In genomic region chr2:163625632-163626031, GRCh38 we compare ENCODE assay signal across 18 cellular contexts.
"Had no signal": no experiment of that assay in that cellular context is flagged by ENCODE, and none has a peak within 500 bp of the region (broad histone marks: within the 10 kb centered on the region; RNA-seq: fewer than 3 reads in every experiment).

No MANE protein-coding gene starts in this region.

- H3K9me3 ChIP-seq: heart left ventricle, neutrophil, psoas muscle, right lobe of liver, tibial artery, upper lobe of right lung, vagina had no signal

- H3K27ac Mint-ChIP-seq: naive thymus-derived CD4-positive, alpha-beta T cell; nephron progenitor cell; stimulated activated memory B cell treated with anti-CD40 and anti-IgM and Interleukin-4, amounts not matched to agents 10 μg/mL and 1 μg/mL and 100 μg/mL, for 72 hours; stimulated activated naive CD8-positive, alpha-beta T cell treated with anti-CD3 and anti-CD28 coated beads, Interleukin-15, Interleukin-2, amounts not matched to agents 100 ng/mL and 50 ng/mL, for 24 hours had no signal

- DNase-seq: effector CD4-positive, alpha-beta T cell; heart left ventricle; islet precursor cell; mammary epithelial cell; naive thymus-derived CD4-positive, alpha-beta T cell; nephron progenitor cell; psoas muscle; retina; right lobe of liver; stimulated activated CD4-positive, alpha-beta T cell treated with anti-CD3 and anti-CD28 coated beads, Interleukin-4, amount 100 ng/mL, for 1 hour; tibial artery; upper lobe of right lung had no signal

- ATAC-seq: esophagus mucosa; heart left ventricle; left lobe of liver; naive thymus-derived CD4-positive, alpha-beta T cell; psoas muscle; right lobe of liver; stimulated activated memory B cell treated with anti-CD40 and anti-IgM and Interleukin-4, amounts not matched to agents 10 μg/mL and 1 μg/mL and 100 μg/mL, for 72 hours; upper lobe of right lung had no signal

- H3K36me3 Mint-ChIP-seq: naive thymus-derived CD4-positive, alpha-beta T cell; stimulated activated memory B cell treated with anti-CD40 and anti-IgM and Interleukin-4, amounts not matched to agents 10 μg/mL and 1 μg/mL and 100 μg/mL, for 72 hours had no signal

- H3K27me3 ChIP-seq: heart left ventricle, neutrophil, right lobe of liver, tibial artery, upper lobe of right lung, vagina had no signal

- H3K4me3 Mint-ChIP-seq: naive thymus-derived CD4-positive, alpha-beta T cell; nephron progenitor cell; stimulated activated memory B cell treated with anti-CD40 and anti-IgM and Interleukin-4, amounts not matched to agents 10 μg/mL and 1 μg/mL and 100 μg/mL, for 72 hours; stimulated activated naive CD8-positive, alpha-beta T cell treated with anti-CD3 and anti-CD28 coated beads, Interleukin-15, Interleukin-2, amounts not matched to agents 100 ng/mL and 50 ng/mL, for 24 hours had no signal

- H3K36me3 ChIP-seq: heart left ventricle, neutrophil, right lobe of liver, tibial artery, upper lobe of right lung, vagina had no signal

- H3K4me3 ChIP-seq: heart left ventricle, psoas muscle, right lobe of liver, tibial artery, upper lobe of right lung, vagina had no signal

- H3K27ac ChIP-seq: neutrophil, psoas muscle, right lobe of liver, tibial artery, upper lobe of right lung, vagina had no signal

- H3K4me1 ChIP-seq: psoas muscle, right lobe of liver, upper lobe of right lung, vagina had no signal

- H3K9me3 Mint-ChIP-seq: nephron progenitor cell; stimulated activated memory B cell treated with anti-CD40 and anti-IgM and Interleukin-4, amounts not matched to agents 10 μg/mL and 1 μg/mL and 100 μg/mL, for 72 hours; stimulated activated naive CD8-positive, alpha-beta T cell treated with anti-CD3 and anti-CD28 coated beads, Interleukin-15, Interleukin-2, amounts not matched to agents 100 ng/mL and 50 ng/mL, for 24 hours had no signal

- H3K4me1 Mint-ChIP-seq: naive thymus-derived CD4-positive, alpha-beta T cell; stimulated activated memory B cell treated with anti-CD40 and anti-IgM and Interleukin-4, amounts not matched to agents 10 μg/mL and 1 μg/mL and 100 μg/mL, for 72 hours had no signal

- H3K27me3 Mint-ChIP-seq: naive thymus-derived CD4-positive, alpha-beta T cell; stimulated activated memory B cell treated with anti-CD40 and anti-IgM and Interleukin-4, amounts not matched to agents 10 μg/mL and 1 μg/mL and 100 μg/mL, for 72 hours; stimulated activated naive CD8-positive, alpha-beta T cell treated with anti-CD3 and anti-CD28 coated beads, Interleukin-15, Interleukin-2, amounts not matched to agents 100 ng/mL and 50 ng/mL, for 24 hours had no signal
